18 cellular contexts compared by ENCODE assay signal in the genomic region with DNA sequence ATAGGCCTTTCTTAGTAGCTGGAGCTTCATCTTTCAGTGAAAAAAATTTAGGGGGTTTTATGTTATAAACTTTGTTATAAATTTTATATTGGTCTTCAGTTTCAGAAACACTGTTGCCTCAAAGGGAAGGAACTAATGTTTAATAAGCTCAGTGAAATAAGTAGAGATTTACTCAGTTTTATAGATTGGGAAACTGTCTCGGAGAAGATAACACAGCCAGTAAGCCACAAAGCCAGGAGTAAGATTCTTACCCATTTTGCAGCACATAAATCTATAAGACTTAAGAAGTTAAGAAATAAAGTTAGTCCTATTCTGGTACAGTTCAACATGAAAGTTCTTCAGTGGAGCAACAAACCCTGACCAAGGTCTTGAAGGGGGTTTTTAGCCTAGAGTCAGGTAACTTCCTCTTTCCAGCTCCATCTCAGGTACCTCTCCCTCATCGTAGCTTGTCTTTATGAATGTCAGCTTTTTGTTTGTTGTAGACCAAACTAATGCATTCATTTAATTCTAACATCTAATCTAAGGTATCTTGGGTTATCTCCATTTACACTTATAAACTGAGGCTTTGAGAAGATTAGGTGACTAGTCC.
DNase-seq lines count a peak whose midpoint lies in the region; ATAC-seq and TF ChIP-seq lines count a peak whose summit lies in the region.
"Had no signal": no experiment of that assay in that cellular context is flagged by ENCODE, and none has a peak within 500 bp of the region (broad histone marks: within the 10 kb centered on the region; RNA-seq: fewer than 3 reads in every experiment).

No MANE protein-coding gene starts in this region.

- peaks cover 59% of the 10 kb centered on the region for H3K4me1 Mint-ChIP-seq in stimulated activated naive CD8-positive, alpha-beta T cell treated with anti-CD3 and anti-CD28 coated beads, Interleukin-15, amount 100 ng/mL, for 72 hours

- H3K27ac Mint-ChIP-seq in stimulated activated naive CD8-positive, alpha-beta T cell treated with anti-CD3 and anti-CD28 coated beads, Interleukin-15, amount 100 ng/mL, for 72 hours = peak overlapping the region; percentile 30 to 36

- no peaks in the 10 kb centered on the region for H3K9me3 Mint-ChIP-seq in stimulated activated naive CD8-positive, alpha-beta T cell treated with anti-CD3 and anti-CD28 coated beads, Interleukin-15, amount 100 ng/mL, for 72 hours
- H3K9me3 Mint-ChIP-seq: activated naive CD8-positive, alpha-beta T cell treated with anti-CD3 and anti-CD28 coated beads, Interleukin-2, amount 10 ng/mL, durations not matched to agents 7 days and 5 days; mesothelial cell of epicardium had no signal

- H3K79me2 ChIP-seq in SU-DHL-6 (ENCODE audit: insufficient read depth, low read length) = peaks cover 80% of the 10 kb centered on the region

- H3K4me2 ChIP-seq in SU-DHL-6 (ENCODE audit: low read depth, low read length, poor library complexity, severe bottlenecking) = peak overlapping the region; percentile 40

- no peaks in the 10 kb centered on the region for H3K27me3 Mint-ChIP-seq in stimulated activated naive CD8-positive, alpha-beta T cell treated with anti-CD3 and anti-CD28 coated beads, Interleukin-15, amount 100 ng/mL, for 72 hours
- H3K27me3 Mint-ChIP-seq: activated naive CD8-positive, alpha-beta T cell treated with anti-CD3 and anti-CD28 coated beads, Interleukin-2, amount 10 ng/mL, durations not matched to agents 7 days and 5 days had no signal

- H3K9me3 ChIP-seq in SU-DHL-6 (ENCODE audit: insufficient read depth, low read length) = no peaks in the 10 kb centered on the region
- H3K9me3 ChIP-seq: BE2C, ovary, upper lobe of right lung had no signal

- no peak overlapping the region for H2AFZ ChIP-seq in SU-DHL-6 (ENCODE audit: low read depth, low read length, severe bottlenecking)

- no peaks in the 10 kb centered on the region for H3K27me3 ChIP-seq in SU-DHL-6 (ENCODE audit: low read length)
- H3K27me3 ChIP-seq: BE2C, ovary, upper lobe of right lung had no signal

- TF ChIP-seq CTCF in SU-DHL-6 (IDR thresholded peaks at IDR 0.05; ENCODE audit: insufficient read depth, low read length, poor library complexity, severe bottlenecking) = no peak

- peak overlapping the region in 1 of 2 donors; percentile 4 for H3K4me3 Mint-ChIP-seq in stimulated activated naive CD8-positive, alpha-beta T cell treated with anti-CD3 and anti-CD28 coated beads, Interleukin-15, amount 100 ng/mL, for 72 hours

- peak overlapping the region; percentile 13 for H3K27ac ChIP-seq in SU-DHL-6 (ENCODE audit: low read depth, low read length)
- H3K27ac ChIP-seq: ovary, upper lobe of right lung had no signal

- no peak for DNase-seq in stimulated activated naive CD8-positive, alpha-beta T cell treated with anti-CD3 and anti-CD28 coated beads, Interleukin-15, amount 100 ng/mL, for 72 hours
- DNase-seq in stimulated activated naive CD8-positive, alpha-beta T cell treated with anti-CD3 and anti-CD28 coated beads, Interleukin-15, Interleukin-2, amounts not matched to agents 100 U/mL and 50 U/mL, for 24 hours = no peak
- peak; percentile 44 for DNase-seq in germinal center (ENCODE audit: low spot score)
- DNase-seq in NCI-H748 (lab: John Stamatoyannopoulos, UW; ENCODE audit: unreplicated experiment) = no peak
- DNase-seq: activated naive CD8-positive, alpha-beta T cell treated with anti-CD3 and anti-CD28 coated beads, Interleukin-2, amount 10 ng/mL, durations not matched to agents 7 days and 5 days; BE2C; cerebellar nuclear complex; DMS79; islet precursor cell; NCI-H1105 treated with DMSO at 0.1 percent for 48 hours; NCI-H2171; ovary; SHP77; upper lobe of right lung had no signal

- H3K9me2 ChIP-seq in SU-DHL-6 (replicated peaks; ENCODE audit: insufficient read depth, low read length) = no peaks in the 10 kb centered on the region

- 0 out of 2 replicates have a peak, but pooled peaks cover 4% of the 10 kb centered on the region for H4K20me1 ChIP-seq in SU-DHL-6 (ENCODE audit: low read depth, low read length)

- H3K9ac ChIP-seq in SU-DHL-6 (ENCODE audit: low read length) = no peak overlapping the region

- no peak for ATAC-seq in stimulated activated naive CD8-positive, alpha-beta T cell treated with anti-CD3 and anti-CD28 coated beads, Interleukin-15, amount 100 ng/mL, for 72 hours
- ATAC-seq in stimulated activated naive CD8-positive, alpha-beta T cell treated with anti-CD3 and anti-CD28 coated beads, Interleukin-15, Interleukin-2, amounts not matched to agents 100 U/mL and 50 U/mL, for 24 hours = no peak
- ATAC-seq in GM21423 (IDR thresholded peaks at IDR 0.05; ENCODE audit: unreplicated experiment) (no peak), HG02852 (IDR thresholded peaks at IDR 0.05; ENCODE audit: unreplicated experiment) (no peak)
- ATAC-seq: upper lobe of right lung had no signal

- no peaks in the 10 kb centered on the region for H3K36me3 ChIP-seq in SU-DHL-6 (ENCODE audit: low read length)
- H3K36me3 ChIP-seq: BE2C, ovary, upper lobe of right lung had no signal

- H3F3A ChIP-seq in SU-DHL-6 (ENCODE audit: insufficient read depth) = peaks cover 10% of the 10 kb centered on the region

- H3K4me3 ChIP-seq in SU-DHL-6 (ENCODE audit: insufficient read depth, low read length, poor library complexity, severe bottlenecking) = no peak overlapping the region
- H3K4me3 ChIP-seq: ovary, upper lobe of right lung had no signal
